1 cellular context compared by ENCODE assay signal in the genomic region with DNA sequence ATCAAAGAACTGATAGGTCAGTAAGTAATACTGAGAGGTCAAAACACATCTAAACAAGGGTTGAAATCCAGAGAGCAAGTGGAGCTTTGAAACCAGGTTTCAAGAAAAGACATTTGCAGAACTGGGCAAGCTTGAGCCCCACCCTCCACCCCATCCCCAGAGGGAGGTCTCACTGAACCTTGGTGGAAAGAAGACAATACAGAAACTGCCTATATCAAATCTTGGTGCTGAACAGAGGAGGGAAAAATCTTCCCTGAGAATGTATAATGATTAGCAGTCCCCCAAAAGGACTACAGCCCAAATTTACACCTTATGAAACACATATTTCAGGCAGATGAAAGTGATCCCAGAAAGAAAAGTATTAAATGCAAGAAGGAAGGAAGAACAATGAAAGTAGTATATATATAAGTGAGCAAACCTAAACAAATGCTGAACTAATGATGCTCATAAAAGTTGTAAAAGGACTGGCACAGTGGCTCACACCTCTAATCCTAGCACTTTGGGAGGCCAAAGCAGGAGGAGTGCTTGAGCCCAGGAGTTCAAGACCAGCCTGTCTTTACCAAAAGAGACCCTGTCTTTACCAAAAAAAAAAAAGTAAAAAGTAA.
TF ChIP-seq lines count a peak whose summit lies in the region.

No MANE protein-coding gene starts in this region.

TF ChIP-seq in IMR-90, 13 proteins besides CTCF, POLR2A, EP300 and RAD21:
- TF ChIP-seq USF2 (IDR thresholded peaks at IDR 0.05; ENCODE audit: low read depth, low read length) (no peak), MAFK (IDR thresholded peaks at IDR 0.05; ENCODE audit: low read depth, low read length) (no peak), RFX5 (IDR thresholded peaks at IDR 0.05; ENCODE audit: low read depth, low read length) (no peak), CHD1 (IDR thresholded peaks at IDR 0.05; ENCODE audit: low read depth, low read length) (no peak), MAZ (IDR thresholded peaks at IDR 0.05; ENCODE audit: borderline replicate concordance, low read depth, low read length) (no peak), FOS (IDR thresholded peaks at IDR 0.05; ENCODE audit: low read depth, low read length) (no peak), NFE2L2 (IDR thresholded peaks at IDR 0.05; ENCODE audit: low read depth, low read length) (no peak), MXI1 (IDR thresholded peaks at IDR 0.05; ENCODE audit: borderline replicate concordance, low read depth, low read length) (no peak), RCOR1 (IDR thresholded peaks at IDR 0.05; ENCODE audit: insufficient replicate concordance, low read length) (no peak), SMC3 (IDR thresholded peaks at IDR 0.05; ENCODE audit: low read depth, low read length) (no peak)
- TF ChIP-seq, protein P1, sequence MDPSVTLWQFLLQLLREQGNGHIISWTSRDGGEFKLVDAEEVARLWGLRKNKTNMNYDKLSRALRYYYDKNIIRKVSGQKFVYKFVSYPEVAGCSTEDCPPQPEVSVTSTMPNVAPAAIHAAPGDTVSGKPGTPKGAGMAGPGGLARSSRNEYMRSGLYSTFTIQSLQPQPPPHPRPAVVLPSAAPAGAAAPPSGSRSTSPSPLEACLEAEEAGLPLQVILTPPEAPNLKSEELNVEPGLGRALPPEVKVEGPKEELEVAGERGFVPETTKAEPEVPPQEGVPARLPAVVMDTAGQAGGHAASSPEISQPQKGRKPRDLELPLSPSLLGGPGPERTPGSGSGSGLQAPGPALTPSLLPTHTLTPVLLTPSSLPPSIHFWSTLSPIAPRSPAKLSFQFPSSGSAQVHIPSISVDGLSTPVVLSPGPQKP (IDR thresholded peaks at IDR 0.05; ENCODE audit: borderline replicate concordance, low read depth, low read length) = no peak
